ENCODE assay signal across 16 cellular contexts in the genomic region with DNA sequence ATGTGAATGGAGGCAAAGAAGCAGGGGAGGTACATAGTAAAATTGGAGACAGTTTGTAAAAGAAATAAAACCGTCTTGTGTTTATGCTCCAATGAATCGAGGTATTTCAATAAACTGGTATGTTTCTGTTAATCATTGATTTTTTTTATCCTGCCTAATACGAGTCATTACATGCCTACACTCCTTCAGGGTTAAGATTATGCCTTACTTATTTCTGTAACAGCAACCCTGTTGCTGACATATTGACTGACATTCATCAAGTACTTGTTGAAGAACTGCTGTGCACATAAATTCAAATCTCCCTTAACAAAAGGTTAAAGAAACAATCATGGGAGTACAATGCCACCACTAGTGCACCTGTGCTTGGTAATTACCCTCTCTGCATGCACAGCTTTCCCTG.
"Had no signal": no experiment of that assay in that cellular context is flagged by ENCODE, and none has a peak within 500 bp of the region (broad histone marks: within the 10 kb centered on the region; RNA-seq: fewer than 3 reads in every experiment).

No MANE protein-coding gene starts in this region.

- ATAC-seq: activated T-helper 17 cell treated with anti-CD3 and anti-CD28 coated beads, Interleukin-2, amount 50 U/mL, for 72 hours; left colon; natural killer cell; pancreas; sciatic nerve had no signal

- DNase-seq: activated B cell treated with CpG ODN at 0.5 μM for 24 hours; activated CD4-positive, alpha-beta memory T cell treated with anti-CD3 and anti-CD28 coated beads, Interleukin-2, amount 10 ng/mL, durations not matched to agents 7 days and 5 days; activated CD4-positive, alpha-beta T cell treated with anti-CD3 and anti-CD28 coated beads for 4 hours; activated naive CD4-positive, alpha-beta T cell; activated naive CD8-positive, alpha-beta T cell treated with anti-CD3 and anti-CD28 coated beads for 36 hours; activated T-cell treated with anti-CD3 and anti-CD28 coated beads, Interleukin-2, amount 50 U/mL, for 1 hour; amniotic stem cell; effector CD8-positive, alpha-beta T cell; left colon; natural killer cell; pancreas; stimulated activated CD4-positive, alpha-beta T cell treated with anti-CD3 and anti-CD28 coated beads, Interleukin-4, amount 100 ng/mL, for 1 hour; testis; upper lobe of left lung had no signal
